Comparison of ENCODE assay signal across 9 cellular contexts in the genomic region with DNA sequence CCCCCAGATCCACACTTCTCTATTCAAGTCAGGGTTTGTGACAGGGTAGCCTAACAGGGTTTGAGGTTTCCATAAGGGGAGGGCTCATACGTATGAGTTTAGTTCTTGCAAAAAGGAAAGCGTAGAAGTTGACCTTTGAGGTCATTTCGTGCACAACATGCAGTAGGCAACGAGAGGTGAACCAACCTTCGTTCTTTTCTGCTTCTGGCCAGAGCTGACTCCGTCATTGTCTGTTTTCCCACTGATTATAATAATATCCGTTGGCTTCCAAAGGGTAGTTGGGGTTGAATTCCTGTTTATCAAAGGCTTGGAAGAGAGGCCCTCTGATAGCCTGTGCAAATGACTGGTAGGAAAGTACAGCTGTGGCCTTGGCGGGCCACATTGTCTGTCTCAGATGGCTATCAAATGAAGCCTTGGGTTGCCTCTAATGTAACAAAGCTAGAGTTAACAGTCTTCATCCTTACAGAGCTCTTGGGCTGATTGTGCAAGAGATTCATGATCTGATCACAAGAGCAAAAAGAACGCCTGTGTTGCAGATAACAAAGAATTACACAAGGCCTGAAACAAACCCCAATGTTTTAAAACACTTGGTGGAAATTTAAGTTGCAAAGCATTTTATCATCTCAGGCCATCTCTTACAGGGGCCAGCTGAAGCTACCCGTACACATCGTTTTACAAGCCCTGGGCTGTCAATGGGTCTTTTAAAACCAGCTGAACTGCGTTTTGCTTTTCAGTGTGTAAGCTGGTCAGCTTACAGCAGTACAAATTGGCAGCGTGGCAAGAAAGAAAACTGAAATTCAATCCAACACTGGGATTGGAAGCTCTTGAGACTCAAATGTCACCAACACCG. TPM values are rescaled to one million over a fixed set of nuclear protein-coding genes. Genes with fewer than 3 reads are reported as not detected.
DNase-seq lines count a peak whose midpoint lies in the region; ATAC-seq, FAIRE-seq and TF ChIP-seq lines count a peak whose summit lies in the region.
"Had no signal": no experiment of that assay in that cellular context is flagged by ENCODE, and none has a peak within 500 bp of the region (broad histone marks: within the 10 kb centered on the region; RNA-seq: fewer than 3 reads in every experiment).

No MANE protein-coding gene starts in this region.

- no peaks in the 10 kb centered on the region for H4K20me1 ChIP-seq in endothelial cell of umbilical vein (replicated peaks; ENCODE audit: control insufficient read depth, extremely low read depth, insufficient read depth, low read length)

- H3K36me3 ChIP-seq in Panc1 (ENCODE audit: control insufficient read depth, insufficient read depth, low read length) (no peaks in the 10 kb centered on the region), endothelial cell of umbilical vein (ENCODE audit: control insufficient read depth in 2 of 2, extremely low read depth in 1 of 2, insufficient read depth in 2 of 2, low read length in 2 of 2) (no peaks in the 10 kb centered on the region)

- ATAC-seq in Panc1 (no peak), omental fat pad (ENCODE audit: low FRiP score) (peak; percentile 44), GM19023 (IDR thresholded peaks at IDR 0.05; ENCODE audit: unreplicated experiment) (no peak), GM21381 (IDR thresholded peaks at IDR 0.05; ENCODE audit: unreplicated experiment) (no peak)
- ATAC-seq: foreskin keratinocyte had no signal

- no TSS peak for BruUV-seq in Panc1 (replicated peaks; lab: Mats Ljungman, UMichigan)
- TSS peak; percentile 45 for BruUV-seq in endothelial cell of umbilical vein (replicated peaks; lab: Mats Ljungman, UMichigan)

- FAIRE-seq in endothelial cell of umbilical vein (lab: Jason Lieb, UNC), result peak; percentile 82

- H3K9ac ChIP-seq in endothelial cell of umbilical vein (replicated peaks; ENCODE audit: extremely low read depth, insufficient read depth, low read length), result peak overlapping the region; percentile 21

- H3K4me1 ChIP-seq in Panc1 (ENCODE audit: control insufficient read depth, insufficient read depth, low read length) (peaks cover 5% of the 10 kb centered on the region; the same call in 1 of the 2 replicates), endothelial cell of umbilical vein (ENCODE audit: control insufficient read depth, extremely low read depth, insufficient read depth, low read length) (peaks cover 39% of the 10 kb centered on the region)

- no peaks in the 10 kb centered on the region for H3K9me1 ChIP-seq in endothelial cell of umbilical vein (replicated peaks; ENCODE audit: control insufficient read depth, extremely low read depth, insufficient read depth, low read length)

- H3K27ac ChIP-seq in Panc1 (ENCODE audit: low read length) (peak overlapping the region; percentile 65; the same call in 1 of the 2 replicates), endothelial cell of umbilical vein (ENCODE audit: insufficient read depth, low read depth, low read length) (peak overlapping the region; percentile 64)
- H3K27ac ChIP-seq: foreskin keratinocyte had no signal

- no peak for DNase-seq in GM12864 (ENCODE audit: low read depth)
- no peak for DNase-seq in Panc1 (ENCODE audit: low read depth, low spot score)
- DNase-seq in endothelial cell of umbilical vein (ENCODE audit: low read depth, low spot score), result peak; percentile 87
- no peak for DNase-seq in omental fat pad (ENCODE audit: low spot score)
- DNase-seq in GM10248 (ENCODE audit: extremely low spot score), result no peak
- no peak for DNase-seq in NK-92 treated with Interleukin-12 subunit alpha and Interleukin-12 subunit beta, amount 100 ng/mL, for 24 hours (lab: John Stamatoyannopoulos, UW)
- DNase-seq: foreskin keratinocyte had no signal

- H3K4me3 ChIP-seq in GM12864 (ENCODE audit: low read depth, low read length), result peak overlapping the region; percentile 19; the same call in 1 of the 2 replicates
- H3K4me3 ChIP-seq in Panc1 (ENCODE audit: low read depth in 2 of 2, low read length in 2 of 2), result no peak overlapping the region
- H3K4me3 ChIP-seq in endothelial cell of umbilical vein (replicated peaks in 1 of 3; ENCODE audit: insufficient read depth in 1 of 3, low read depth in 1 of 3, low read length in 3 of 3), result no peak overlapping the region

- no peak for TF ChIP-seq POLR2A in endothelial cell of umbilical vein (IDR thresholded peaks at IDR 0.05; ENCODE audit: low read depth, low read length)

- H3K27me3 ChIP-seq in Panc1 (ENCODE audit: control insufficient read depth, insufficient read depth, low read length) (no peaks in the 10 kb centered on the region), endothelial cell of umbilical vein (ENCODE audit: control insufficient read depth in 2 of 2, insufficient read depth in 2 of 2, low read length in 2 of 2) (no peaks in the 10 kb centered on the region)
- H3K27me3 ChIP-seq: foreskin keratinocyte had no signal

- no peaks in the 10 kb centered on the region for H3K9me3 ChIP-seq in Panc1 (ENCODE audit: control insufficient read depth, insufficient read depth, low read depth, low read length)
- H3K9me3 ChIP-seq in endothelial cell of umbilical vein (replicated peaks; ENCODE audit: control insufficient read depth, insufficient read depth, low read length), result no peaks in the 10 kb centered on the region

- in situ Hi-C loops in Panc1 (cut with HindIII; ENCODE audit: low pct_unique_long_range_greater_than_20kb, low sequenced_read_pairs), result no loop called here

- intact Hi-C loops in Panc1 (cut with micrococcal nuclease; ENCODE audit: unreplicated experiment), result loop anchor here (10.0 kb wide), 1 partner anchor 106 kb away; no protein-coding TSS in a partner anchor
- intact Hi-C loops in endothelial cell of umbilical vein (cut with micrococcal nuclease), result loop anchor here (2.0 kb wide), 1 partner anchor 38 kb away; no protein-coding TSS in a partner anchor

- TF ChIP-seq CTCF in GM12864 (IDR thresholded peaks at IDR 0.05; ENCODE audit: low read depth, low read length, missing control alignments) (no peak), Panc1 (IDR thresholded peaks at IDR 0.05) (no peak), endothelial cell of umbilical vein (IDR thresholded peaks at IDR 0.05; ENCODE audit: extremely low read depth in 1 of 2, insufficient read depth in 1 of 2, low read depth in 1 of 2, low read length in 2 of 2) (no peak), omental fat pad (IDR thresholded peaks at IDR 0.05) (no peak), GM10248 (IDR thresholded peaks at IDR 0.05; ENCODE audit: control extremely low read depth, extremely low read depth, low read depth, missing control alignments) (no peak)

- H3K79me2 ChIP-seq in endothelial cell of umbilical vein (ENCODE audit: control insufficient read depth, insufficient read depth, low read length), result no peaks in the 10 kb centered on the region

- dilution Hi-C loops in endothelial cell of umbilical vein (cut with MboI; ENCODE audit: extremely low pct_ligation_motif_present, low sequenced_read_pairs), result no loop called here

- POLR2A ChIA-PET in Panc1 (lab: Charles Lee) (no interaction called here), endothelial cell of umbilical vein (lab: Charles Lee) (interaction anchor here (0.6 to 1.6 kb wide), 2 partner anchors 27 to 112 kb away, joined by 5 to 10 read pairs; no protein-coding TSS in a partner anchor), GM10248 (lab: Yijun Ruan, JAX) (interaction anchor here (0.8 to 1.3 kb wide), 3 partner anchors 85 to 115 kb away, joined by 3 to 4 read pairs (median 3); no protein-coding TSS in a partner anchor)

- no peak overlapping the region for H3K4me2 ChIP-seq in endothelial cell of umbilical vein (ENCODE audit: insufficient read depth, low read length)

- CTCF ChIA-PET in Panc1 (lab: Charles Lee), result no interaction called here
- CTCF ChIA-PET in endothelial cell of umbilical vein (lab: Charles Lee), result interaction anchor here (0.8 to 1.9 kb wide), 5 partner anchors 9 to 144 kb away, joined by 3 to 5 read pairs (median 3); no protein-coding TSS in a partner anchor
- CTCF ChIA-PET in GM10248 (lab: Yijun Ruan, JAX), result interaction anchor here (1.0 to 2.7 kb wide), 7 partner anchors 9 to 400 kb away, joined by 3 to 16 read pairs (median 6); no protein-coding TSS in a partner anchor

- peak overlapping the region; percentile 36 for H2AFZ ChIP-seq in endothelial cell of umbilical vein (ENCODE audit: low read depth, low read length)

TF ChIP-seq in endothelial cell of umbilical vein, 7 proteins besides CTCF, POLR2A, EP300 and RAD21:
- TF ChIP-seq EZH2 (IDR thresholded peaks at IDR 0.05; ENCODE audit: borderline replicate concordance, low read depth, low read length, severe bottlenecking), result no peak
- peak; percentile 64 for TF ChIP-seq GATA2 (IDR thresholded peaks at IDR 0.05; ENCODE audit: insufficient read depth, insufficient read length, low read depth, low read length)

RNA-seq across cellular contexts. Expression of gene FAM9C, which starts 46.1 kb away (rescaled TPM):
- total RNA-seq in Panc1 (2021; ENCODE audit: unreplicated experiment), result not detected
- not detected for polyA plus RNA-seq in Panc1 (2012; ENCODE audit: insufficient read length)
- not detected in 2 replicates for total RNA-seq in endothelial cell of umbilical vein
- not detected in 2 replicates for polyA plus RNA-seq in endothelial cell of umbilical vein
- not detected in 2 replicates for polyA plus RNA-seq in endothelial cell of umbilical vein (2011; cell fraction: cytosol; rRNA removed)
- not detected in 2 replicates for polyA plus RNA-seq in endothelial cell of umbilical vein (2011; cell fraction: nucleus; rRNA removed)
- polyA plus RNA-seq in endothelial cell of umbilical vein (2012), result not detected in 2 replicates
- polyA minus RNA-seq in endothelial cell of umbilical vein, result not detected in 2 replicates
- polyA minus RNA-seq in endothelial cell of umbilical vein (2011; cell fraction: cytosol; rRNA and poly(A)+ RNA removed), result not detected
- polyA minus RNA-seq in endothelial cell of umbilical vein (2011; cell fraction: nucleus; rRNA and poly(A)+ RNA removed), result not detected in 2 replicates
- total RNA-seq in omental fat pad, result not detected
- total RNA-seq: foreskin keratinocyte had no signal
- polyA plus RNA-seq: foreskin keratinocyte had no signal
